ENCODE assay signal across 8 cellular contexts in the genomic region with DNA sequence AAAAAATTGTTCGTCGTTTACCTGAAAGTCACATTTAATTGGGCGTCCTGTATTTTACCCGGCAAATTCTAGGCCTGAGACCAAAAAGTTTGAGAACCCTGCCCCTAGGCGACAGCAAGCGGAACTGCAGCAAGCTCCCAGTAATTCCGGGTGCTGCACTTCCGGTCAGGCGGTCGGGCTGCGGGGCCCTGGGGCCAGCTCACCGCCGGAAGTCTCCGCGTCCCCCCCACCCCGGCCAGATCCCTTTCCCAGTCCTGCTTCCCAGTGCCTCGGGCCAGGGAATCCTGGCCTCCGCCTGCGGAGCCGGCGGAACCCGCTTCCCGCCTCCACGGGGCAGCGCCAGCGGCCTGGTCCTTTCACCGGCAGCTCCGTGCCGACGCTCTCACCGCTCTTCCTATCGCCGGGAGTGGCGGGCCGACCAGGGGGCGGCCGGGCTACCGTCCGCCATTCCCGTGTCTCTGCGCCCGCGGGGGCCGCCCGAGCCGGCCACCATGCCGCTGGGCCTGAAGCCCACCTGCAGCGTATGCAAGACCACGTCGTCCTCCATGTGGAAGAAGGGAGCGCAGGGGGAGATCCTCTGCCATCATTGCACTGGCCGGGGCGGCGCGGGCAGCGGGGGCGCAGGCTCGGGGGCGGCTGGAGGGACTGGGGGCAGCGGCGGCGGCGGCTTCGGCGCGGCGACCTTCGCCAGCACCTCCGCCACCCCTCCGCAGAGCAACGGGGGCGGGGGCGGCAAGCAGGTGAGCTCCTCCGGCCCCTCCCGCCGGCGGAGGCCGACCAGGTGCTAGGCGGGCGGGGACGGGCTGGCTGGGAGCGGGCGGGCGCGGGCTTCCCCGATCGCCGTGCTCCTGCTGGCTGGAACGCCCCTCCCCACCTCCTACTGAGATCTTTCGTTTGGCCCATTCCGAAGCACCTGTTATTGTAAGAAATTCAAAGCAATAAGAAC. TPM values are rescaled to one million over a fixed set of nuclear protein-coding genes. Genes with fewer than 3 reads are reported as not detected.
DNase-seq lines count a peak whose midpoint lies in the region; ATAC-seq and TF ChIP-seq lines count a peak whose summit lies in the region.

A gene with protein sequence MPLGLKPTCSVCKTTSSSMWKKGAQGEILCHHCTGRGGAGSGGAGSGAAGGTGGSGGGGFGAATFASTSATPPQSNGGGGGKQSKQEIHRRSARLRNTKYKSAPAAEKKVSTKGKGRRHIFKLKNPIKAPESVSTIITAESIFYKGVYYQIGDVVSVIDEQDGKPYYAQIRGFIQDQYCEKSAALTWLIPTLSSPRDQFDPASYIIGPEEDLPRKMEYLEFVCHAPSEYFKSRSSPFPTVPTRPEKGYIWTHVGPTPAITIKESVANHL (plus strand): TSS at position 244 of the 946 bp plus-strand sequence. CDS start 248 bp downstream, at position 492.

- peak within 1 kb of the TSS; percentile 67 for H3K27ac ChIP-seq in DOHH2 (ENCODE audit: low read depth, low read length)
- H3K27ac ChIP-seq in Peyer's patch, result peak within 1 kb of the TSS; percentile 96 to 98 (median 98)
- H3K27ac ChIP-seq in muscle layer of duodenum (ENCODE audit: low read length), result peak within 1 kb of the TSS; percentile 96

- H3K9me3 ChIP-seq in DOHH2 (ENCODE audit: control insufficient read depth, insufficient read depth, low read length), result no peaks in the 10 kb centered on the region
- H3K9me3 ChIP-seq in Peyer's patch, result no peaks in the 10 kb centered on the region
- H3K9me3 ChIP-seq in muscle layer of duodenum (ENCODE audit: control insufficient read depth in 1 of 2, low read length in 2 of 2), result no peaks in the 10 kb centered on the region

- peak; percentile 94 for TF ChIP-seq CTCF in DOHH2 (IDR thresholded peaks at IDR 0.05; ENCODE audit: low read depth, low read length, poor library complexity, severe bottlenecking)
- peak; percentile 89 to 98 (median 96) for TF ChIP-seq CTCF in Peyer's patch (IDR thresholded peaks at IDR 0.05)

- ATAC-seq in GM21723 (IDR thresholded peaks at IDR 0.05; ENCODE audit: unreplicated experiment), result peak; percentile 89
- peak; percentile 97 for ATAC-seq in esophagus mucosa

- H3K4me3 ChIP-seq in DOHH2 (ENCODE audit: low read length) (peak within 1 kb of the TSS; percentile 93), Peyer's patch (peak within 1 kb of the TSS; percentile 93 to 100 (median 94)), muscle layer of duodenum (ENCODE audit: low read depth in 1 of 2, low read length in 2 of 2) (peak within 1 kb of the TSS; percentile 89 to 91)

- H3K79me2 ChIP-seq in DOHH2 (ENCODE audit: control insufficient read depth, low read length), result peaks cover 5% of the 10 kb centered on the region; the same call in 1 of the 2 replicates

- H3K4me1 ChIP-seq in DOHH2 (ENCODE audit: control insufficient read depth, low read length) (peaks cover 17% of the 10 kb centered on the region), Peyer's patch (peaks cover 0 to 5% (median 0%) of the 10 kb centered on the region in 4 donors), muscle layer of duodenum (ENCODE audit: control insufficient read depth in 1 of 2, insufficient read depth in 2 of 2, low read length in 2 of 2) (peaks cover 5% of the 10 kb centered on the region in 2 donors)

- H4K20me1 ChIP-seq in DOHH2 (ENCODE audit: control insufficient read depth, insufficient read depth, low read depth, low read length), result no peaks in the 10 kb centered on the region

- H3K9me2 ChIP-seq in DOHH2 (replicated peaks; ENCODE audit: control insufficient read depth, low read length), result no peaks in the 10 kb centered on the region

- DNase-seq in KG1 (lab: John Stamatoyannopoulos, UW) (peak; percentile 58), Peyer's patch (peak; percentile 80 to 94 (median 92))
- peak; percentile 84 to 89 for DNase-seq in activated T-cell treated with anti-CD3 and anti-CD28 coated beads, Interleukin-2, amount 50 U/mL, for 48 hours
- DNase-seq in stimulated activated CD8-positive, alpha-beta memory T cell treated with anti-CD3 and anti-CD28 coated beads, Interleukin-7, amount 100 ng/mL, for 4 hours (ENCODE audit: low read depth in 2 of 2), result peak; percentile 68 to 69

- H3K36me3 ChIP-seq in DOHH2 (ENCODE audit: control insufficient read depth, low read length) (peaks cover 37% of the 10 kb centered on the region), Peyer's patch (peaks cover 0 to 20% (median 0%) of the 10 kb centered on the region in 3 donors), muscle layer of duodenum (ENCODE audit: control insufficient read depth in 1 of 2, insufficient read depth in 2 of 2, low read length in 2 of 2) (peaks cover 24 to 27% of the 10 kb centered on the region in 2 donors)

- peaks cover 2% of the 10 kb centered on the region; the same call in 1 of the 2 replicates for H3F3A ChIP-seq in DOHH2 (ENCODE audit: control insufficient read depth, insufficient read depth)

- H3K4me2 ChIP-seq in DOHH2 (ENCODE audit: low read length), result peak within 1 kb of the TSS; percentile 71

- H3K27me3 ChIP-seq in DOHH2 (ENCODE audit: control insufficient read depth, low read length), result no peaks in the 10 kb centered on the region
- H3K27me3 ChIP-seq in Peyer's patch, result no peaks in the 10 kb centered on the region
- H3K27me3 ChIP-seq in muscle layer of duodenum (ENCODE audit: low read depth, low read length), result no peaks in the 10 kb centered on the region

- TF ChIP-seq POLR2A in Peyer's patch (IDR thresholded peaks at IDR 0.05), result peak; percentile 47 to 74

RNA-seq across cellular contexts. Expression of the gene that starts here (rescaled TPM):
- total RNA-seq in Peyer's patch (10 to 100 TPM; 31.3 to 85.0 (median 45.4) TPM), esophagus mucosa (13.1 TPM)

Comparison
In these comparisons a context has a peak if more than half of its experiments do, and no peak if none do; other contexts are left out.
1. Peak in every context shown above with its lines: DNase-seq, ATAC-seq, H3K4me3 ChIP-seq and H3K27ac ChIP-seq.